ENCODE assay signal across 10 cellular contexts in the genomic region with DNA sequence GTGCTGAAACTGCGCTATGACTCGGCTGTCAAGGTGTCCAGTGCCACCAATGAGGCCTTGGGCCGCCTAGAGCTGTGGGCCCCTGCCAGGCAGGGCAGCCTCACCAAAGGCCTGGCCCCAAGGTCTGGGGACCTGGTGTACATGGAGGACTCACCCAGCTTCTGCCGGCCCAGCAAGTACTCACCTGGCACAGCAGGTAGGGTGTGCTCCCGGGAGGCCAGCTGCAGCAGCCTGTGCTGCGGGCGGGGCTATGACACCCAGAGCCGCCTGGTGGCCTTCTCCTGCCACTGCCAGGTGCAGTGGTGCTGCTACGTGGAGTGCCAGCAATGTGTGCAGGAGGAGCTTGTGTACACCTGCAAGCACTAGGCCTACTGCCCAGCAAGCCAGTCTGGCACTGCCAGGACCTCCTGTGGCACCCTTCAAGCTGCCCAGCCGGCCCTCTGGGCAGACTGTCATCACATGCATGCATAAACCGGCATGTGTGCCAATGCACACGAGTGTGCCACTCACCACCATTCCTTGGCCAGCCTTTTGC. TPM values are rescaled to one million over a fixed set of nuclear protein-coding genes. Genes with fewer than 3 reads are reported as not detected.
DNase-seq lines count a peak whose midpoint lies in the region; ATAC-seq, FAIRE-seq and TF ChIP-seq lines count a peak whose summit lies in the region.
"Had no signal": no experiment of that assay in that cellular context is flagged by ENCODE, and none has a peak within 500 bp of the region (broad histone marks: within the 10 kb centered on the region; RNA-seq: fewer than 3 reads in every experiment).

No MANE protein-coding gene starts in this region.

- H2BK120ac ChIP-seq in H1 (replicated peaks; ENCODE audit: low read depth, low read length), result no peak overlapping the region

- H2BK12ac ChIP-seq in H1 (ENCODE audit: low read depth, low read length), result no peak overlapping the region

- H3K79me2 ChIP-seq in H1 (ENCODE audit: control insufficient read depth in 1 of 2, insufficient read depth in 2 of 2, low read length in 2 of 2), result no peaks in the 10 kb centered on the region

- TF ChIP-seq POLR2A in H1 (IDR thresholded peaks at IDR 0.05; ENCODE audit: control extremely low read depth in 1 of 2, low read depth in 2 of 2, low read length in 2 of 2) (no peak), transverse colon (IDR thresholded peaks at IDR 0.05) (no peak)

- H3K4me1 Mint-ChIP-seq in activated naive CD8-positive, alpha-beta T cell treated with anti-CD3 and anti-CD28 coated beads, Interleukin-2, amount 10 ng/mL, durations not matched to agents 7 days and 5 days, result peaks cover 8% of the 10 kb centered on the region
- H3K4me1 Mint-ChIP-seq in activated naive CD8-positive, alpha-beta T cell treated with anti-CD3 and anti-CD28 coated beads for 36 hours, result peaks cover 5% of the 10 kb centered on the region

- POLR2A ChIA-PET in activated naive CD8-positive, alpha-beta T cell treated with anti-CD3 and anti-CD28 coated beads, Interleukin-2, amount 10 ng/mL, durations not matched to agents 7 days and 5 days (lab: Charles Lee), result no interaction called here
- POLR2A ChIA-PET in H1 (lab: Charles Lee; ENCODE audit: partially characterized antibody), result interaction anchor here (0.6 to 1.3 kb wide), 3 partner anchors 14 to 83 kb away, joined by 3 to 4 read pairs (median 3); no protein-coding TSS in a partner anchor

- no peak overlapping the region for H3K4me3 Mint-ChIP-seq in activated naive CD8-positive, alpha-beta T cell treated with anti-CD3 and anti-CD28 coated beads, Interleukin-2, amount 10 ng/mL, durations not matched to agents 7 days and 5 days
- H3K4me3 Mint-ChIP-seq in activated naive CD8-positive, alpha-beta T cell treated with anti-CD3 and anti-CD28 coated beads for 36 hours, result no peak overlapping the region

- H3K79me1 ChIP-seq in H1 (ENCODE audit: low read depth, low read length), result no peaks in the 10 kb centered on the region

- peaks cover 1% of the 10 kb centered on the region for H3K27me3 Mint-ChIP-seq in activated naive CD8-positive, alpha-beta T cell treated with anti-CD3 and anti-CD28 coated beads, Interleukin-2, amount 10 ng/mL, durations not matched to agents 7 days and 5 days
- H3K27me3 Mint-ChIP-seq in activated naive CD8-positive, alpha-beta T cell treated with anti-CD3 and anti-CD28 coated beads for 36 hours, result no peaks in the 10 kb centered on the region

- no peaks in the 10 kb centered on the region; the same call in 1 of the 2 replicates for H3K23me2 ChIP-seq in H1 (ENCODE audit: low read depth, low read length)

- H3K4ac ChIP-seq in H1 (replicated peaks; ENCODE audit: insufficient read length, low read depth, low read length), result no peak overlapping the region

- H3K27me3 ChIP-seq in H1 (replicated peaks in 1 of 4; ENCODE audit: control insufficient read depth in 3 of 4, extremely low read depth in 1 of 4, insufficient read depth in 3 of 4, low read length in 3 of 4), result no peaks in the 10 kb centered on the region; a peak in 2 of 7 replicates
- H3K27me3 ChIP-seq in transverse colon, result no peaks in the 10 kb centered on the region
- H3K27me3 ChIP-seq: ovary had no signal

- FAIRE-seq in H1 (lab: Jason Lieb, UNC), result no peak

- CTCF ChIA-PET in H1 (lab: Charles Lee; ENCODE audit: partially characterized antibody), result interaction anchor here (0.7 to 5.2 kb wide), 28 partner anchors 9 to 95 kb away, joined by 3 to 41 read pairs (median 6); no protein-coding TSS in a partner anchor

- H4K8ac ChIP-seq in H1 (ENCODE audit: extremely low read depth, insufficient read depth, low read length), result peak overlapping the region; percentile 63; the same call in 1 of the 2 replicates

- H3K27ac ChIP-seq in H1 (ENCODE audit: low read depth, low read length) (no peak overlapping the region), transverse colon (no peak overlapping the region)
- H3K27ac ChIP-seq: ovary, suprapubic skin had no signal

- intact Hi-C loops in transverse colon (cut with DNase I; ENCODE audit: low total_unique reads), result no loop called here

- H3K56ac ChIP-seq in H1 (replicated peaks; ENCODE audit: insufficient read length, low read depth, low read length), result no peak overlapping the region

- WGBS in H1 (ENCODE audit: extremely low coverage in 1 of 2, insufficient coverage in 1 of 2, insufficient read length in 1 of 2, insufficient replicate concordance in 2 of 2, low coverage in 1 of 2, low lambda C conversion rate in 2 of 2, missing lambda C conversion rate in 1 of 2), 2 experiments, result 68% methylated on average over 12 of the region's 12 CpGs; no CpG with 5 or more reads in 1 of the 2 experiments
- 59% methylated on average over 10 of the region's 12 CpGs; no CpG with 5 or more reads in 1 of the 2 donors for WGBS in transverse colon (ENCODE audit: low coverage in 1 of 2), 2 donors

- H3K4me3 ChIP-seq in H1 (ENCODE audit: extremely low read depth in 1 of 4, insufficient read depth in 2 of 4, low read depth in 3 of 4, low read length in 4 of 4), result no peak overlapping the region
- no peak overlapping the region for H3K4me3 ChIP-seq in transverse colon
- H3K4me3 ChIP-seq: ovary, suprapubic skin had no signal

- H3K23ac ChIP-seq in H1 (ENCODE audit: insufficient read length), result no peak overlapping the region

- TF ChIP-seq RAD21 in H1 (IDR thresholded peaks at IDR 0.05 in 1 of 2, conservative IDR thresholded peaks at IDR 0.05 in 1 of 2; ENCODE audit: low read depth in 2 of 2, low read length in 2 of 2), result peak; percentile 54 to 68; a peak in 3 of 4 replicates

- TF ChIP-seq EP300 in H1 (IDR thresholded peaks at IDR 0.05; ENCODE audit: borderline replicate concordance in 1 of 2, low read depth in 2 of 2, low read length in 2 of 2) (no peak), transverse colon (IDR thresholded peaks at IDR 0.05; ENCODE audit: low read depth) (no peak)

- ATAC-seq in activated naive CD8-positive, alpha-beta T cell treated with anti-CD3 and anti-CD28 coated beads, Interleukin-2, amount 10 ng/mL, durations not matched to agents 7 days and 5 days (ENCODE audit: low read depth), result no peak
- ATAC-seq in GM21737 (IDR thresholded peaks at IDR 0.05; ENCODE audit: unreplicated experiment), result no peak

- no peak overlapping the region for H3K18ac ChIP-seq in H1 (ENCODE audit: extremely low read depth, low read length)

- peak overlapping the region; percentile 31; the same call in 1 of the 2 replicates for H2BK15ac ChIP-seq in H1 (ENCODE audit: low read length)

- H4K5ac ChIP-seq in H1 (ENCODE audit: insufficient read length, low read depth, low read length), result no peak overlapping the region

- no peak overlapping the region for H2BK20ac ChIP-seq in H1 (ENCODE audit: low read length)

- H4K91ac ChIP-seq in H1 (replicated peaks; ENCODE audit: insufficient read length, low read length), result peak overlapping the region; percentile 93

- TF ChIP-seq CTCF in H1 (IDR thresholded peaks at IDR 0.05; ENCODE audit: control extremely low read depth in 1 of 3, insufficient read depth in 1 of 3, low read depth in 1 of 3, low read length in 3 of 3) (peak; percentile 73 to 79 (median 74)), transverse colon (IDR thresholded peaks at IDR 0.05) (peak; percentile 45 to 82 (median 66))

- no peaks in the 10 kb centered on the region for H3K9me3 Mint-ChIP-seq in activated naive CD8-positive, alpha-beta T cell treated with anti-CD3 and anti-CD28 coated beads, Interleukin-2, amount 10 ng/mL, durations not matched to agents 7 days and 5 days
- H3K9me3 Mint-ChIP-seq in activated naive CD8-positive, alpha-beta T cell treated with anti-CD3 and anti-CD28 coated beads for 36 hours, result no peaks in the 10 kb centered on the region

- no peak overlapping the region for H3K14ac ChIP-seq in H1 (ENCODE audit: insufficient read length)

- H3K27ac Mint-ChIP-seq in activated naive CD8-positive, alpha-beta T cell treated with anti-CD3 and anti-CD28 coated beads, Interleukin-2, amount 10 ng/mL, durations not matched to agents 7 days and 5 days, result peak overlapping the region; percentile 65
- no peak overlapping the region for H3K27ac Mint-ChIP-seq in activated naive CD8-positive, alpha-beta T cell treated with anti-CD3 and anti-CD28 coated beads for 36 hours

- H3K36me3 ChIP-seq in H1 (ENCODE audit: control insufficient read depth in 2 of 4, insufficient read depth in 4 of 4, low read length in 3 of 4) (no peaks in the 10 kb centered on the region), transverse colon (no peaks in the 10 kb centered on the region)
- H3K36me3 ChIP-seq: ovary, suprapubic skin had no signal

- DNase-seq in activated naive CD8-positive, alpha-beta T cell treated with anti-CD3 and anti-CD28 coated beads, Interleukin-2, amount 10 ng/mL, durations not matched to agents 7 days and 5 days, result no peak
- DNase-seq in activated naive CD8-positive, alpha-beta T cell treated with anti-CD3 and anti-CD28 coated beads for 36 hours, result no peak
- DNase-seq in NCI-H2171 (lab: John Stamatoyannopoulos, UW) (peak; percentile 9), H1 (ENCODE audit: low read depth in 1 of 2, low spot score in 2 of 2) (peak in 1 of 2 experiments; percentile 74), transverse colon (peak; percentile 75), hypothalamus (lab: John Stamatoyannopoulos, UW) (no peak)
- no peak for DNase-seq in activated CD8-positive, alpha-beta memory T cell treated with anti-CD3 and anti-CD28 coated beads, Interleukin-2, amount 50 U/mL, for 4 hours
- DNase-seq: ovary had no signal

- no peak overlapping the region for H2BK5ac ChIP-seq in H1 (ENCODE audit: low read depth, low read length)

- H4K20me1 ChIP-seq in H1 (replicated peaks in 1 of 2; ENCODE audit: control insufficient read depth in 1 of 2, insufficient read depth in 2 of 2, low read length in 2 of 2), result peaks cover 0 to 4% of the 10 kb centered on the region in 2 experiments

- no peak overlapping the region for H3K9ac ChIP-seq in H1 (replicated peaks in 1 of 4; ENCODE audit: extremely low read depth in 1 of 4, low read depth in 3 of 4, low read length in 3 of 4)

- H3K9me3 ChIP-seq in H1 (ENCODE audit: insufficient read depth in 2 of 2, low read depth in 1 of 2, low read length in 1 of 2) (no peaks in the 10 kb centered on the region), transverse colon (no peaks in the 10 kb centered on the region)
- H3K9me3 ChIP-seq: ovary, suprapubic skin had no signal

- no peaks in the 10 kb centered on the region for H3K36me3 Mint-ChIP-seq in activated naive CD8-positive, alpha-beta T cell treated with anti-CD3 and anti-CD28 coated beads, Interleukin-2, amount 10 ng/mL, durations not matched to agents 7 days and 5 days
- no peaks in the 10 kb centered on the region for H3K36me3 Mint-ChIP-seq in activated naive CD8-positive, alpha-beta T cell treated with anti-CD3 and anti-CD28 coated beads for 36 hours

- in situ Hi-C loops in transverse colon (cut with MboI; ENCODE audit: low pct_ligation_motif_present in 1 of 4, low pct_unique_long_range_greater_than_20kb in 1 of 4, low sequenced_read_pairs in 3 of 4), result no loop called here

- H3K4me1 ChIP-seq in H1 (replicated peaks in 1 of 4; ENCODE audit: control insufficient read depth in 3 of 4, insufficient read depth in 4 of 4, low read length in 3 of 4), result no peaks in the 10 kb centered on the region
- H3K4me1 ChIP-seq in transverse colon, result no peaks in the 10 kb centered on the region

- H2AK5ac ChIP-seq in H1 (ENCODE audit: low read depth, low read length), result no peak overlapping the region

- H3K4me2 ChIP-seq in H1 (ENCODE audit: insufficient read depth in 1 of 2, low read depth in 2 of 2, low read length in 2 of 2), result no peak overlapping the region

- H2AFZ ChIP-seq in H1 (ENCODE audit: low read length), result no peak overlapping the region

RNA-seq across cellular contexts. Expression of a gene that starts 25.0 kb away (rescaled TPM):
- not detected for total RNA-seq in activated naive CD8-positive, alpha-beta T cell treated with anti-CD3 and anti-CD28 coated beads, Interleukin-2, amount 10 ng/mL, durations not matched to agents 7 days and 5 days
- total RNA-seq in activated naive CD8-positive, alpha-beta T cell treated with anti-CD3 and anti-CD28 coated beads for 36 hours, result not detected
- total RNA-seq in H1 (2021; fragmentation: NEBNext Ultra II Directional; extraction: Animal tissue kit (Norgen Biotek cat#: 25700)), result not detected in 2 replicates
- 0.21 and 0.35 TPM in 2 replicates for polyA plus RNA-seq in H1 (2011; rRNA removed)
- 0.09 TPM for polyA plus RNA-seq in H1 (2011; cell fraction: cytosol; rRNA removed)
- 0.10 TPM for polyA plus RNA-seq in H1 (2011; cell fraction: nucleus; rRNA removed)
- polyA plus RNA-seq in H1 (2012, experiment 1 of 2), result 0.13 to 0.15 TPM in 2 of 4 replicates, not detected in the others
- not detected for polyA plus RNA-seq in H1 (2012, experiment 2 of 2)
- 0.16 TPM for polyA plus RNA-seq in H1 (2013, experiment 1 of 2)
- polyA plus RNA-seq in H1 (2013, experiment 2 of 2), result 0.11 TPM
- polyA minus RNA-seq in H1 (2011; rRNA and poly(A)+ RNA removed), result 0.12 and 0.47 TPM in 2 replicates
- polyA minus RNA-seq in H1 (2011; cell fraction: cytosol; rRNA and poly(A)+ RNA removed), result not detected
- not detected for polyA minus RNA-seq in H1 (2011; cell fraction: nucleus; rRNA and poly(A)+ RNA removed)
- not detected for total RNA-seq in transverse colon

RNA-seq across cellular contexts. Expression of a gene that starts 46.5 kb away (rescaled TPM):
- total RNA-seq in activated naive CD8-positive, alpha-beta T cell treated with anti-CD3 and anti-CD28 coated beads, Interleukin-2, amount 10 ng/mL, durations not matched to agents 7 days and 5 days, result 10 to 100 TPM; 67.2 to 68.5 TPM
- 10 to 100 TPM; 46.2 to 49.5 TPM for total RNA-seq in activated naive CD8-positive, alpha-beta T cell treated with anti-CD3 and anti-CD28 coated beads for 36 hours
- total RNA-seq in H1 (2021; fragmentation: NEBNext Ultra II Directional; extraction: Animal tissue kit (Norgen Biotek cat#: 25700)), result 31.7 and 36.2 TPM in 2 replicates
- polyA plus RNA-seq in H1 (2011; rRNA removed), result 25.8 and 28.2 TPM in 2 replicates
- polyA plus RNA-seq in H1 (2011; cell fraction: cytosol; rRNA removed), result 33.5 TPM
- 34.8 TPM for polyA plus RNA-seq in H1 (2011; cell fraction: nucleus; rRNA removed)
- polyA plus RNA-seq in H1 (2012, experiment 1 of 2), result 25.9 to 27.6 TPM (median 26.6 TPM) in 4 replicates
- polyA plus RNA-seq in H1 (2012, experiment 2 of 2), result 13.7 TPM
- 19.4 TPM for polyA plus RNA-seq in H1 (2013, experiment 1 of 2)
- polyA plus RNA-seq in H1 (2013, experiment 2 of 2), result 19.0 TPM
- polyA minus RNA-seq in H1 (2011; rRNA and poly(A)+ RNA removed), result 57.6 and 66.2 TPM in 2 replicates
- 22.8 TPM for polyA minus RNA-seq in H1 (2011; cell fraction: cytosol; rRNA and poly(A)+ RNA removed)
- 73.5 TPM for polyA minus RNA-seq in H1 (2011; cell fraction: nucleus; rRNA and poly(A)+ RNA removed)
- total RNA-seq in transverse colon, result 100 to 1,000 TPM in 1 of 4 donors, 10 to 100 TPM in 3; 50.0 to 102 (median 62.8) TPM

RNA-seq across cellular contexts. Expression of a gene that starts 57.9 kb away (rescaled TPM):
- not detected for total RNA-seq in activated naive CD8-positive, alpha-beta T cell treated with anti-CD3 and anti-CD28 coated beads, Interleukin-2, amount 10 ng/mL, durations not matched to agents 7 days and 5 days
- total RNA-seq in activated naive CD8-positive, alpha-beta T cell treated with anti-CD3 and anti-CD28 coated beads for 36 hours, result under 1 TPM; 0.06 to 0.08 TPM
- 1.3 and 2.0 TPM in 2 replicates for total RNA-seq in H1 (2021; fragmentation: NEBNext Ultra II Directional; extraction: Animal tissue kit (Norgen Biotek cat#: 25700))
- polyA plus RNA-seq in H1 (2011; rRNA removed), result 0.56 and 0.96 TPM in 2 replicates
- polyA plus RNA-seq in H1 (2011; cell fraction: cytosol; rRNA removed), result 1.00 TPM
- polyA plus RNA-seq in H1 (2011; cell fraction: nucleus; rRNA removed), result 1.2 TPM
- polyA plus RNA-seq in H1 (2012, experiment 1 of 2), result 0.40 to 1.3 TPM (median 0.77 TPM) in 4 replicates
- polyA plus RNA-seq in H1 (2012, experiment 2 of 2), result 0.76 TPM
- polyA plus RNA-seq in H1 (2013, experiment 1 of 2), result 5.2 TPM
- 6.7 TPM for polyA plus RNA-seq in H1 (2013, experiment 2 of 2)
- polyA minus RNA-seq in H1 (2011; rRNA and poly(A)+ RNA removed), result 0.71 and 0.91 TPM in 2 replicates
- polyA minus RNA-seq in H1 (2011; cell fraction: cytosol; rRNA and poly(A)+ RNA removed), result 0.66 TPM
- 0.60 TPM for polyA minus RNA-seq in H1 (2011; cell fraction: nucleus; rRNA and poly(A)+ RNA removed)
- under 1 TPM in 2 of 4 donors, not detected in 2; 0.27 to 0.48 TPM for total RNA-seq in transverse colon

Comparison
In these comparisons a context has a peak if more than half of its experiments do, and no peak if none do; other contexts are left out.
1. DNase-seq: peak in NCI-H2171 (single experiment) and transverse colon (single experiment); none in activated naive CD8-positive, alpha-beta T cell treated with anti-CD3 and anti-CD28 coated beads, Interleukin-2, amount 10 ng/mL, durations not matched to agents 7 days and 5 days (single experiment), activated naive CD8-positive, alpha-beta T cell treated with anti-CD3 and anti-CD28 coated beads for 36 hours (single experiment), hypothalamus (0 of 51) and activated CD8-positive, alpha-beta memory T cell treated with anti-CD3 and anti-CD28 coated beads, Interleukin-2, amount 50 U/mL, for 4 hours (single experiment).